ENCODE assay signal across 2 cellular contexts in genomic region chr7:76368190-76368589, GRCh38.
TF ChIP-seq lines count a peak whose summit lies in the region.

No MANE protein-coding gene starts in this region.

TF ChIP-seq in HEK293, 187 proteins besides CTCF, POLR2A, EP300 and RAD21:
- TF ChIP-seq, protein P1, sequence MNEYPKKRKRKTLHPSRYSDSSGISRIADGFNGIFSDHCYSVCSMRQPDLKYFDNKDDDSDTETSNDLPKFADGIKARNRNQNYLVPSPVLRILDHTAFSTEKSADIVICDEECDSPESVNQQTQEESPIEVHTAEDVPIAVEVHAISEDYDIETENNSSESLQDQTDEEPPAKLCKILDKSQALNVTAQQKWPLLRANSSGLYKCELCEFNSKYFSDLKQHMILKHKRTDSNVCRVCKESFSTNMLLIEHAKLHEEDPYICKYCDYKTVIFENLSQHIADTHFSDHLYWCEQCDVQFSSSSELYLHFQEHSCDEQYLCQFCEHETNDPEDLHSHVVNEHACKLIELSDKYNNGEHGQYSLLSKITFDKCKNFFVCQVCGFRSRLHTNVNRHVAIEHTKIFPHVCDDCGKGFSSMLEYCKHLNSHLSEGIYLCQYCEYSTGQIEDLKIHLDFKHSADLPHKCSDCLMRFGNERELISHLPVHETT (tag by site-specific recombination; IDR thresholded peaks at IDR 0.05): no peak
- TF ChIP-seq, protein P2, sequence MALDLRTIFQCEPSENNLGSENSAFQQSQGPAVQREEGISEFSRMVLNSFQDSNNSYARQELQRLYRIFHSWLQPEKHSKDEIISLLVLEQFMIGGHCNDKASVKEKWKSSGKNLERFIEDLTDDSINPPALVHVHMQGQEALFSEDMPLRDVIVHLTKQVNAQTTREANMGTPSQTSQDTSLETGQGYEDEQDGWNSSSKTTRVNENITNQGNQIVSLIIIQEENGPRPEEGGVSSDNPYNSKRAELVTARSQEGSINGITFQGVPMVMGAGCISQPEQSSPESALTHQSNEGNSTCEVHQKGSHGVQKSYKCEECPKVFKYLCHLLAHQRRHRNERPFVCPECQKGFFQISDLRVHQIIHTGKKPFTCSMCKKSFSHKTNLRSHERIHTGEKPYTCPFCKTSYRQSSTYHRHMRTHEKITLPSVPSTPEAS (tag by site-specific recombination; IDR thresholded peaks at IDR 0.05): peak; percentile 76

TF ChIP-seq in GM12878, 131 proteins besides CTCF, POLR2A, EP300 and RAD21:
- TF ChIP-seq BCL3 (IDR thresholded peaks at IDR 0.05; ENCODE audit: borderline replicate concordance, insufficient read depth, low read depth, low read length, poor library complexity, severe bottlenecking): peak; percentile 78
- no peak for TF ChIP-seq EZH2 (IDR thresholded peaks at IDR 0.05; ENCODE audit: borderline replicate concordance, control insufficient read depth, low read depth, low read length)
- no peak for TF ChIP-seq RFX5 (IDR thresholded peaks at IDR 0.05; ENCODE audit: low read depth, low read length)
- TF ChIP-seq CREB1 (IDR thresholded peaks at IDR 0.05; ENCODE audit: low read depth): no peak
- TF ChIP-seq, protein P3, sequence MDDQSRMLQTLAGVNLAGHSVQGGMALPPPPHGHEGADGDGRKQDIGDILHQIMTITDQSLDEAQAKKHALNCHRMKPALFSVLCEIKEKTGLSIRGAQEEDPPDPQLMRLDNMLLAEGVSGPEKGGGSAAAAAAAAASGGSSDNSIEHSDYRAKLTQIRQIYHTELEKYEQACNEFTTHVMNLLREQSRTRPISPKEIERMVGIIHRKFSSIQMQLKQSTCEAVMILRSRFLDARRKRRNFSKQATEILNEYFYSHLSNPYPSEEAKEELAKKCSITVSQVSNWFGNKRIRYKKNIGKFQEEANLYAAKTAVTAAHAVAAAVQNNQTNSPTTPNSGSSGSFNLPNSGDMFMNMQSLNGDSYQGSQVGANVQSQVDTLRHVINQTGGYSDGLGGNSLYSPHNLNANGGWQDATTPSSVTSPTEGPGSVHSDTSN (IDR thresholded peaks at IDR 0.05; ENCODE audit: insufficient replicate concordance, low read depth, low read length): peak; percentile 27
